8 cellular contexts compared by ENCODE assay signal in the genomic region with DNA sequence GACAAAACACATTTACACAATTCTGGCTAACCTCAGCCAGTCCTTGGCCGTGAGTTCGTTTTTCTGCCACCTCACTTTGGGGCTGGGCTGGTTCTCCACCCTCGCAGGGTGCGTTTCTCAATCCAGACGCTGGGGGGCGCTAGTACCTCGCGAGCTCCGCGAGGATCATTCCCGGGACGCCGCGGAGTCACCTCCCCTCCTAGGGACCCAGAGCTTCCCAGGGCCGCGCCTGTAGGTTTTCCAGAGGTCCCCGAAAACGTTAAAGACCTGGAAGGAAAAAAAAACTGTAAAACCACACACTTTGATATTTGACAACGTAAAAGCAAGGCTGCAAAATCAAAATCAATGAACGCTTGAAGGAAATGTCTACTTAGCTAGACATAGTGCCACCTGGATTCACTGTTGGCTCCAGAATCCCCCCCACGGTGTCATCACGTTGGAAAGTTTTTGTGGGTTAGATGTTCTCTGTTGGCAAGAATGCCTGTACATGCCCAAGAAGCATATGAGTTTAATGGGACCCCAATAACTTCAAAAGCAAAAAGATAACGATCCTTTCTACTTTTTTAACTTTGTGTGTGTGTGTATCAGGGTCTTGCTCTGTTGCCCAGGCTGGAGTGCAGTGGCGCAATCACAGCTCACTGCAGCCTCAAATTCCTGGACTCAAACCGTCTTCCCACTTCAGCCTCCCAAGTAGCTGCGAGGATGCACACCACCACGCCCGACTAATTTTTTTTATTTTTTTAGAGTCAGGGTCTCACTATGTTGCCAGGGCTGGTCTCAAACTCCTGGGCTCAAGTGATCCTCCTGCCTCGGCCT. TPM values are rescaled to one million over a fixed set of nuclear protein-coding genes. Genes with fewer than 3 reads are reported as not detected.
DNase-seq lines count a peak whose midpoint lies in the region; ATAC-seq and TF ChIP-seq lines count a peak whose summit lies in the region.

No MANE protein-coding gene starts in this region.

- no peaks in the 10 kb centered on the region for H3K4me1 ChIP-seq in Panc1 (ENCODE audit: control insufficient read depth, insufficient read depth, low read length)
- peaks cover 3% of the 10 kb centered on the region for H3K4me1 ChIP-seq in fibroblast of lung (ENCODE audit: control insufficient read depth, extremely low read depth, insufficient read depth, low read length)

- H3K27me3 ChIP-seq in Panc1 (ENCODE audit: control insufficient read depth, insufficient read depth, low read length) (no peaks in the 10 kb centered on the region), fibroblast of lung (ENCODE audit: control insufficient read depth, insufficient read depth, low read length) (no peaks in the 10 kb centered on the region)

- H3K4me3 ChIP-seq in Panc1 (ENCODE audit: low read depth in 2 of 2, low read length in 2 of 2), result 0 out of 4 replicates have a peak overlapping the region, but pooled peaks of 1 of the 2 experiments have one; percentile 10
- peak overlapping the region in 1 of 4 experiments; percentile 27 for H3K4me3 ChIP-seq in fibroblast of lung (replicated peaks in 1 of 4; ENCODE audit: control extremely low read depth in 1 of 4, insufficient read depth in 1 of 4, low read depth in 3 of 4, low read length in 4 of 4)

- H3K27ac Mint-ChIP-seq in natural killer cell treated with Interleukin-12 subunit alpha and Interleukin-12 subunit beta and Interleukin-15 and Interleukin-18, amount 100 ng/mL, for 72 hours, result peak overlapping the region in 1 of 2 donors; percentile 9
- H3K27ac Mint-ChIP-seq in stimulated activated naive B cell treated with anti-CD40 and anti-IgM and Interleukin-4, amounts not matched to agents 10 μg/mL and 1 μg/mL and 100 μg/mL, for 72 hours, result peak overlapping the region; percentile 4

- in situ Hi-C loops in Panc1 (cut with HindIII; ENCODE audit: low pct_unique_long_range_greater_than_20kb, low sequenced_read_pairs), result no loop called here

- peaks cover 4 to 6% of the 10 kb centered on the region in 2 donors for H3K4me1 Mint-ChIP-seq in natural killer cell treated with Interleukin-12 subunit alpha and Interleukin-12 subunit beta and Interleukin-15 and Interleukin-18, amount 100 ng/mL, for 72 hours (ENCODE audit: low read depth in 2 of 2)
- peaks cover 1 to 6% of the 10 kb centered on the region in 2 donors for H3K4me1 Mint-ChIP-seq in stimulated activated naive B cell treated with anti-CD40 and anti-IgM and Interleukin-4, amounts not matched to agents 10 μg/mL and 1 μg/mL and 100 μg/mL, for 72 hours

- POLR2A ChIA-PET in Panc1 (lab: Charles Lee), result no interaction called here

- CTCF ChIA-PET in Panc1 (lab: Charles Lee), result interaction anchor here (0.6 to 1.1 kb wide), 6 partner anchors 35 to 215 kb away, joined by 3 to 8 read pairs (median 3); a partner anchor contains a TSS

- no peaks in the 10 kb centered on the region for H3K9me3 ChIP-seq in Panc1 (ENCODE audit: control insufficient read depth, insufficient read depth, low read depth, low read length)
- no peaks in the 10 kb centered on the region for H3K9me3 ChIP-seq in fibroblast of lung (ENCODE audit: control insufficient read depth, insufficient read depth, low read depth, low read length)

- H3K36me3 ChIP-seq in Panc1 (ENCODE audit: control insufficient read depth, insufficient read depth, low read length), result no peaks in the 10 kb centered on the region
- no peaks in the 10 kb centered on the region for H3K36me3 ChIP-seq in fibroblast of lung (ENCODE audit: control insufficient read depth, insufficient read depth, low read length)

- H2AFZ ChIP-seq in fibroblast of lung (ENCODE audit: low read length), result peak overlapping the region; percentile 6

- H3K27ac ChIP-seq in Panc1 (ENCODE audit: low read length) (no peak overlapping the region), fibroblast of lung (ENCODE audit: insufficient read depth, low read length) (no peak overlapping the region)

- intact Hi-C loops in Panc1 (cut with micrococcal nuclease; ENCODE audit: unreplicated experiment), result loop anchor here (5.0 kb wide), 1 partner anchor 141 kb away; no protein-coding TSS in a partner anchor

- H4K20me1 ChIP-seq in fibroblast of lung (ENCODE audit: control insufficient read depth, extremely low read depth, insufficient read depth, low read length), result no peaks in the 10 kb centered on the region

- no peaks in the 10 kb centered on the region for H3K27me3 Mint-ChIP-seq in natural killer cell treated with Interleukin-12 subunit alpha and Interleukin-12 subunit beta and Interleukin-15 and Interleukin-18, amount 100 ng/mL, for 72 hours
- H3K27me3 Mint-ChIP-seq in stimulated activated naive B cell treated with anti-CD40 and anti-IgM and Interleukin-4, amounts not matched to agents 10 μg/mL and 1 μg/mL and 100 μg/mL, for 72 hours, result peaks cover 6 to 13% of the 10 kb centered on the region in 2 donors

- no peaks in the 10 kb centered on the region for H3K79me2 ChIP-seq in fibroblast of lung (ENCODE audit: control insufficient read depth, insufficient read depth, low read length)

- no peaks in the 10 kb centered on the region for H3K9me3 Mint-ChIP-seq in natural killer cell treated with Interleukin-12 subunit alpha and Interleukin-12 subunit beta and Interleukin-15 and Interleukin-18, amount 100 ng/mL, for 72 hours
- no peaks in the 10 kb centered on the region for H3K9me3 Mint-ChIP-seq in stimulated activated naive B cell treated with anti-CD40 and anti-IgM and Interleukin-4, amounts not matched to agents 10 μg/mL and 1 μg/mL and 100 μg/mL, for 72 hours

- no peak overlapping the region for H3K9ac ChIP-seq in fibroblast of lung (ENCODE audit: insufficient read depth, low read length)

- DNase-seq in CD1c-positive myeloid dendritic cell (ENCODE audit: extremely low spot score), result peak; percentile 87
- DNase-seq in HPDE6-E6E7 (ENCODE audit: extremely low spot score), result peak; percentile 82
- DNase-seq in Panc1 (ENCODE audit: low read depth, low spot score), result peak; percentile 46
- DNase-seq in activated T-cell treated with anti-CD3 and anti-CD28 coated beads, Interleukin-2, amount 50 U/mL, for 48 hours, result peak; percentile 87 to 89
- DNase-seq in fibroblast of lung (ENCODE audit: low read depth in 2 of 2), result peak; percentile 47 to 69
- peak; percentile 82 for DNase-seq in natural killer cell treated with Interleukin-12 subunit alpha and Interleukin-12 subunit beta and Interleukin-15 and Interleukin-18, amount 100 ng/mL, for 72 hours (ENCODE audit: low spot score)
- DNase-seq in stimulated activated naive B cell treated with anti-CD40 and anti-IgM and Interleukin-4, amounts not matched to agents 10 μg/mL and 1 μg/mL and 100 μg/mL, for 72 hours, result peak; percentile 61

- BruUV-seq in Panc1 (replicated peaks; lab: Mats Ljungman, UMichigan), result no TSS peak

- TF ChIP-seq CTCF in Panc1 (IDR thresholded peaks at IDR 0.05), result peak; percentile 95
- TF ChIP-seq CTCF in fibroblast of lung (conservative IDR thresholded peaks at IDR 0.05 in 1 of 2, IDR thresholded peaks at IDR 0.05 in 1 of 2; ENCODE audit: low read depth in 1 of 2, low read length in 2 of 2), result peak; percentile 85 to 91

- no peaks in the 10 kb centered on the region for H3K36me3 Mint-ChIP-seq in natural killer cell treated with Interleukin-12 subunit alpha and Interleukin-12 subunit beta and Interleukin-15 and Interleukin-18, amount 100 ng/mL, for 72 hours
- no peaks in the 10 kb centered on the region for H3K36me3 Mint-ChIP-seq in stimulated activated naive B cell treated with anti-CD40 and anti-IgM and Interleukin-4, amounts not matched to agents 10 μg/mL and 1 μg/mL and 100 μg/mL, for 72 hours

- peak; percentile 96 for ATAC-seq in Panc1
- ATAC-seq in natural killer cell treated with Interleukin-12 subunit alpha and Interleukin-12 subunit beta and Interleukin-15 and Interleukin-18, amount 100 ng/mL, for 72 hours, result peak; percentile 68 to 80
- peak; percentile 81 to 87 for ATAC-seq in stimulated activated naive B cell treated with anti-CD40 and anti-IgM and Interleukin-4, amounts not matched to agents 10 μg/mL and 1 μg/mL and 100 μg/mL, for 72 hours (replicated peaks)
- ATAC-seq in GM19467 (IDR thresholded peaks at IDR 0.05; ENCODE audit: unreplicated experiment), result no peak

- peak overlapping the region; percentile 71 for H3K4me2 ChIP-seq in fibroblast of lung (ENCODE audit: extremely low read depth, insufficient read depth, low read length)

- H3K4me3 Mint-ChIP-seq in natural killer cell treated with Interleukin-12 subunit alpha and Interleukin-12 subunit beta and Interleukin-15 and Interleukin-18, amount 100 ng/mL, for 72 hours, result no peak overlapping the region
- H3K4me3 Mint-ChIP-seq in stimulated activated naive B cell treated with anti-CD40 and anti-IgM and Interleukin-4, amounts not matched to agents 10 μg/mL and 1 μg/mL and 100 μg/mL, for 72 hours, result peak overlapping the region; percentile 67 to 79

RNA-seq across cellular contexts. Expression of a gene that starts 34.5 kb away (rescaled TPM):
- total RNA-seq in Panc1 (2021; ENCODE audit: unreplicated experiment) (165 TPM), fibroblast of lung (720 and 822 TPM in 2 replicates)
- polyA plus RNA-seq in Panc1 (2012; ENCODE audit: insufficient read length), result 231 TPM
- 1,637 and 2,577 TPM in 2 replicates for polyA plus RNA-seq in fibroblast of lung
- polyA plus RNA-seq in fibroblast of lung (2012), result 1,306 and 1,822 TPM in 2 replicates
- polyA minus RNA-seq in fibroblast of lung (ENCODE audit: low replicate concordance), result 192 and 286 TPM in 2 replicates
- 100 to 1,000 TPM; 462 to 510 TPM for total RNA-seq in natural killer cell treated with Interleukin-12 subunit alpha and Interleukin-12 subunit beta and Interleukin-15 and Interleukin-18, amount 100 ng/mL, for 72 hours
